In the genomic region with DNA sequence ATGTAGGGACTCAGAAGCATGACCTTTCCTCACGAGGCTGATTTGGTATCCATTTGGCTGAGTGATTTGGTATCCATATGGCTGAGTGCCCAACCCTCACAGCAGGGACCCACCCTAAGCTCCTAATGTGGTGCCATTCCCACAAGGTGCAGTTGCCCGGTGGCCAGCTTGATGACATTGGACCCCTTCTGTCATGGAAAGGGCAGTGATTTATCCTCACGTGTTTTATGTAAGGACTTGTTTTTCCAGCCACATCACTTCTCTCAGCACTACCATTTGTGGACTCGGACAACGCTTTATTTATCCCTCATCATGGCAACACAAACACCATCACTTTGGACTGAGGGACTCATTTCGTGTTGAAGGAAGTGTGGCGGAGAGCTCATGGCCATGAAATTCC, we compare ENCODE assay signal across 20 cellular contexts. TPM values are rescaled to one million over a fixed set of nuclear protein-coding genes. Genes with fewer than 3 reads are reported as not detected.
A peak's percentile ranks its signal among the peaks of the same experiment; 100 is the strongest.
DNase-seq lines count a peak whose midpoint lies in the region; ATAC-seq and TF ChIP-seq lines count a peak whose summit lies in the region.
"Had no signal": no experiment of that assay in that cellular context is flagged by ENCODE, and none has a peak within 500 bp of the region (broad histone marks: within the 10 kb centered on the region; RNA-seq: fewer than 3 reads in every experiment).

No MANE protein-coding gene starts in this region.

- H3K27ac Mint-ChIP-seq in neural progenitor cell, result peak overlapping the region; percentile 72
- H3K27ac Mint-ChIP-seq: GM23338 had no signal

- H3K27ac ChIP-seq in right cardiac atrium (ENCODE audit: low read length), result peak overlapping the region; percentile 38
- H3K27ac ChIP-seq in right atrium auricular region, result no peak overlapping the region
- peak overlapping the region; percentile 92 for H3K27ac ChIP-seq in esophagus (ENCODE audit: low read depth in 2 of 2, low read length in 1 of 2)
- no peak overlapping the region for H3K27ac ChIP-seq in neural progenitor cell
- H3K27ac ChIP-seq: BLaER1 treated with 17β-estradiol and CSF1 and Interleukin-3, amounts not matched to agents 10 nM and 100 nM; SJCRH30 had no signal

- no peak overlapping the region for H2AFZ ChIP-seq in neural progenitor cell (replicated peaks)
- H2AFZ ChIP-seq: GM23338 had no signal

- no peak for TF ChIP-seq CTCF in right atrium auricular region (IDR thresholded peaks at IDR 0.05)
- TF ChIP-seq CTCF in neural progenitor cell (IDR thresholded peaks at IDR 0.05), result no peak

- no peak overlapping the region for H3K4me2 ChIP-seq in neural progenitor cell
- H3K4me2 ChIP-seq: BLaER1 treated with 17β-estradiol and CSF1 and Interleukin-3, amounts not matched to agents 10 nM and 100 nM; GM23338 had no signal

- WGBS in right cardiac atrium, result 72% methylated on average over 7 of the region's 7 CpGs
- 75 to 77% methylated on average over 7 of the region's 7 CpGs for WGBS in esophagus, 2 donors

- peaks cover 4% of the 10 kb centered on the region for H3K27me3 Mint-ChIP-seq in neural progenitor cell (ENCODE audit: insufficient read depth, low read depth)

- intact Hi-C loops in right cardiac atrium (cut with DNase I), result no loop called here

- H3F3A ChIP-seq in neural progenitor cell (ENCODE audit: low read depth), result no peaks in the 10 kb centered on the region

- no peak for ATAC-seq in right cardiac atrium
- no peak for ATAC-seq in GM21528 (IDR thresholded peaks at IDR 0.05; ENCODE audit: low FRiP score, unreplicated experiment)
- ATAC-seq: GM23338 had no signal

- H3K9me3 ChIP-seq in right cardiac atrium (ENCODE audit: control insufficient read depth, low read length), result no peaks in the 10 kb centered on the region
- H3K9me3 ChIP-seq in right atrium auricular region, result no peaks in the 10 kb centered on the region
- H3K9me3 ChIP-seq in esophagus (ENCODE audit: control insufficient read depth in 2 of 2, insufficient read depth in 1 of 2, low read depth in 1 of 2, low read length in 1 of 2), result no peaks in the 10 kb centered on the region
- H3K9me3 ChIP-seq in neural progenitor cell (ENCODE audit: low read depth), result no peaks in the 10 kb centered on the region
- H3K9me3 ChIP-seq: BLaER1 treated with 17β-estradiol and CSF1 and Interleukin-3, amounts not matched to agents 10 nM and 100 nM had no signal

- H3K4me1 Mint-ChIP-seq in neural progenitor cell, result peaks cover 7% of the 10 kb centered on the region

- H3K4me3 ChIP-seq in right cardiac atrium (ENCODE audit: low read length) (no peak overlapping the region), right atrium auricular region (no peak overlapping the region), esophagus (ENCODE audit: low read depth in 1 of 2, low read length in 2 of 2) (no peak overlapping the region), neural progenitor cell (no peak overlapping the region)
- H3K4me3 ChIP-seq: BLaER1 treated with 17β-estradiol and CSF1 and Interleukin-3, amounts not matched to agents 10 nM and 100 nM; GM23338; SJCRH30 had no signal

- H3K36me3 ChIP-seq in right atrium auricular region (no peaks in the 10 kb centered on the region), esophagus (ENCODE audit: control insufficient read depth in 2 of 2, insufficient read depth in 2 of 2, low read length in 1 of 2) (no peaks in the 10 kb centered on the region), neural progenitor cell (no peaks in the 10 kb centered on the region)
- H3K36me3 ChIP-seq: BLaER1 treated with 17β-estradiol and CSF1 and Interleukin-3, amounts not matched to agents 10 nM and 100 nM had no signal

- DNase-seq in right cardiac atrium, result peak in 1 of 3 donors; percentile 14
- DNase-seq in right atrium auricular region (ENCODE audit: low spot score), result no peak
- no peak for DNase-seq in neural progenitor cell (ENCODE audit: low spot score)
- DNase-seq in NCI-H748 treated with DMSO at 0.1 percent for 48 hours (lab: John Stamatoyannopoulos, UW), result no peak
- no peak for DNase-seq in kidney tubule cell (ENCODE audit: low spot score)
- no peak for DNase-seq in NCI-H2107 treated with DMSO at 0.1 percent for 48 hours (lab: John Stamatoyannopoulos, UW; ENCODE audit: unreplicated experiment)
- DNase-seq: DMS 273 treated with DMSO at 0.1 percent for 48 hours, KG1, NCI-H1048, NCI-H1436 treated with DMSO at 0.1 percent for 48 hours, NCI-H2029 treated with DMSO at 0.1 percent for 48 hours, NCI-H510A treated with DMSO at 0.1 percent for 48 hours, SJCRH30 had no signal

- H3K79me2 ChIP-seq in neural progenitor cell (ENCODE audit: low read depth), result no peaks in the 10 kb centered on the region

- no peaks in the 10 kb centered on the region for H3K36me3 Mint-ChIP-seq in neural progenitor cell

- H3K27me3 ChIP-seq in right cardiac atrium (ENCODE audit: control insufficient read depth, insufficient read depth), result no peaks in the 10 kb centered on the region
- H3K27me3 ChIP-seq in right atrium auricular region, result no peaks in the 10 kb centered on the region
- H3K27me3 ChIP-seq in esophagus (ENCODE audit: control insufficient read depth in 1 of 2, insufficient read depth in 2 of 2, low read length in 2 of 2), result no peaks in the 10 kb centered on the region
- no peaks in the 10 kb centered on the region for H3K27me3 ChIP-seq in neural progenitor cell
- H3K27me3 ChIP-seq: BLaER1 treated with 17β-estradiol and CSF1 and Interleukin-3, amounts not matched to agents 10 nM and 100 nM had no signal

- H4K20me1 ChIP-seq in neural progenitor cell (ENCODE audit: low read depth), result no peaks in the 10 kb centered on the region
- H4K20me1 ChIP-seq: BLaER1 treated with 17β-estradiol and CSF1 and Interleukin-3, amounts not matched to agents 10 nM and 100 nM had no signal

- no peak overlapping the region for H3K9ac ChIP-seq in neural progenitor cell
- H3K9ac ChIP-seq: BLaER1 treated with 17β-estradiol and CSF1 and Interleukin-3, amounts not matched to agents 10 nM and 100 nM had no signal

- H3K9me3 Mint-ChIP-seq in neural progenitor cell, result no peaks in the 10 kb centered on the region
- H3K9me3 Mint-ChIP-seq: GM23338 had no signal

- H3K4me1 ChIP-seq in right cardiac atrium (ENCODE audit: control insufficient read depth, insufficient read depth, low read length) (peaks cover 2% of the 10 kb centered on the region), right atrium auricular region (peaks cover 0 to 17% of the 10 kb centered on the region in 2 donors), esophagus (ENCODE audit: control insufficient read depth in 2 of 2, insufficient read depth in 2 of 2, low read length in 1 of 2) (peaks cover 0 to 17% of the 10 kb centered on the region in 2 donors), neural progenitor cell (peaks cover 1% of the 10 kb centered on the region)
- H3K4me1 ChIP-seq: SJCRH30 had no signal

- no peak overlapping the region for H3K4me3 Mint-ChIP-seq in neural progenitor cell
- H3K4me3 Mint-ChIP-seq: GM23338 had no signal

RNA-seq across cellular contexts. Expression of gene CDC42BPB, which starts 8.5 kb away (rescaled TPM):
- total RNA-seq in right cardiac atrium (10 to 100 TPM; 67.0 to 82.5 (median 69.8) TPM), right atrium auricular region (10 to 100 TPM; 68.0 to 83.4 TPM), neural progenitor cell (ENCODE audit: low replicate concordance) (48.2 and 78.7 TPM in 2 replicates)
- polyA plus RNA-seq in right cardiac atrium (42.5 TPM), esophagus (10 to 100 TPM; 29.9 to 35.2 TPM)

RNA-seq across cellular contexts. Expression of gene LBHD2, which starts 18.1 kb away (rescaled TPM):
- total RNA-seq in right cardiac atrium, result not detected
- not detected for polyA plus RNA-seq in right cardiac atrium
- total RNA-seq in right atrium auricular region, result not detected
- polyA plus RNA-seq in esophagus, result not detected
- not detected in 2 replicates for total RNA-seq in neural progenitor cell (ENCODE audit: low replicate concordance)
- total RNA-seq: Daoy, GM23338, OCI-LY7, RPMI7951, SJCRH30 had no signal
- polyA plus RNA-seq: GM23338 had no signal

RNA-seq across cellular contexts. Expression of gene EXOC3L4, which starts 28.7 kb away (rescaled TPM):
- total RNA-seq in right cardiac atrium (1 to 10 TPM in 3 of 4 donors, under 1 TPM in 1; 0.63 to 2.5 (median 1.1) TPM), right atrium auricular region (under 1 TPM in 1 of 2 donors, not detected in 1; 0.37 TPM), neural progenitor cell (ENCODE audit: low replicate concordance) (not detected in 2 replicates)
- polyA plus RNA-seq in right cardiac atrium (1.4 TPM), esophagus (under 1 TPM; 0.52 to 0.67 TPM)
- total RNA-seq: GM23338, OCI-LY7, RPMI7951, SJCRH30 had no signal
- polyA plus RNA-seq: GM23338 had no signal

RNA-seq across cellular contexts. Expression of gene TNFAIP2, which starts 57.4 kb away (rescaled TPM):
- total RNA-seq in right cardiac atrium (10 to 100 TPM; 41.5 to 51.3 (median 49.4) TPM), right atrium auricular region (10 to 100 TPM; 24.5 to 32.2 TPM), neural progenitor cell (ENCODE audit: low replicate concordance) (5.3 and 14.0 TPM in 2 replicates)
- polyA plus RNA-seq in right cardiac atrium (46.7 TPM), esophagus (100 to 1,000 TPM in 1 of 2 donors, 10 to 100 TPM in 1; 93.7 to 219 TPM)
- total RNA-seq: OCI-LY7 had no signal

Comparison
In these comparisons a context has a peak if more than half of its experiments do, and no peak if none do; other contexts are left out.
1. H3K27ac ChIP-seq: peak in right cardiac atrium (single experiment) and esophagus (2 of 2); none in right atrium auricular region (0 of 2) and neural progenitor cell (single experiment).